Comparison of ENCODE assay signal across 3 cellular contexts in the genomic region with DNA sequence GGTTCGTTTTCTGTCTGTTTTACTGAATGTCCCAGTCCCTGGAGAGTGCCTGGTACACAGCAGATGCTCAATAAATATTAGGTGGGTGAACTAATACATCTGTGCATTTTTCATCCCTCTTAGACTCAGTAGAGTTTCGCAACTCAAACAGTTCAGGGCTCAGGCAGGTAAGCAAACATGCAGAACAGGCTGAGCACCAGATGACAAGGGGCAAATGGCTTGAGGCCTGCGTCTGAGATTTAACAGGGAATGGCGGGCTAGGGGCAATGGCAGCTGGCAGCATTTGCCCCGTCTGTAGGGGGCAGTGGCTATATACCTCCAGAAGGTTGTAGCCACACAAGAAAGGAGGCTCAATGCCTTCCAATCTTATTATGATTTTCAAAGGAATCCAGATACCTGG.
A peak's percentile ranks its signal among the peaks of the same experiment; 100 is the strongest.
TF ChIP-seq lines count a peak whose summit lies in the region.

No MANE protein-coding gene starts in this region.

TF ChIP-seq in GM23338, 12 proteins besides CTCF, POLR2A, EP300 and RAD21 (continues in another document):
- TF ChIP-seq ZNF331 (CRISPR knock-in tag; IDR thresholded peaks at IDR 0.05; ENCODE audit: low read depth) = no peak
- no peak for TF ChIP-seq CREB1 (CRISPR knock-in tag; IDR thresholded peaks at IDR 0.05; ENCODE audit: low read depth)
- TF ChIP-seq EZH2 (IDR thresholded peaks at IDR 0.05; ENCODE audit: low read depth, unreplicated experiment) = no peak
- no peak for TF ChIP-seq POLR2AphosphoS5 (IDR thresholded peaks at IDR 0.05; ENCODE audit: low read depth)
- TF ChIP-seq, protein P1, sequence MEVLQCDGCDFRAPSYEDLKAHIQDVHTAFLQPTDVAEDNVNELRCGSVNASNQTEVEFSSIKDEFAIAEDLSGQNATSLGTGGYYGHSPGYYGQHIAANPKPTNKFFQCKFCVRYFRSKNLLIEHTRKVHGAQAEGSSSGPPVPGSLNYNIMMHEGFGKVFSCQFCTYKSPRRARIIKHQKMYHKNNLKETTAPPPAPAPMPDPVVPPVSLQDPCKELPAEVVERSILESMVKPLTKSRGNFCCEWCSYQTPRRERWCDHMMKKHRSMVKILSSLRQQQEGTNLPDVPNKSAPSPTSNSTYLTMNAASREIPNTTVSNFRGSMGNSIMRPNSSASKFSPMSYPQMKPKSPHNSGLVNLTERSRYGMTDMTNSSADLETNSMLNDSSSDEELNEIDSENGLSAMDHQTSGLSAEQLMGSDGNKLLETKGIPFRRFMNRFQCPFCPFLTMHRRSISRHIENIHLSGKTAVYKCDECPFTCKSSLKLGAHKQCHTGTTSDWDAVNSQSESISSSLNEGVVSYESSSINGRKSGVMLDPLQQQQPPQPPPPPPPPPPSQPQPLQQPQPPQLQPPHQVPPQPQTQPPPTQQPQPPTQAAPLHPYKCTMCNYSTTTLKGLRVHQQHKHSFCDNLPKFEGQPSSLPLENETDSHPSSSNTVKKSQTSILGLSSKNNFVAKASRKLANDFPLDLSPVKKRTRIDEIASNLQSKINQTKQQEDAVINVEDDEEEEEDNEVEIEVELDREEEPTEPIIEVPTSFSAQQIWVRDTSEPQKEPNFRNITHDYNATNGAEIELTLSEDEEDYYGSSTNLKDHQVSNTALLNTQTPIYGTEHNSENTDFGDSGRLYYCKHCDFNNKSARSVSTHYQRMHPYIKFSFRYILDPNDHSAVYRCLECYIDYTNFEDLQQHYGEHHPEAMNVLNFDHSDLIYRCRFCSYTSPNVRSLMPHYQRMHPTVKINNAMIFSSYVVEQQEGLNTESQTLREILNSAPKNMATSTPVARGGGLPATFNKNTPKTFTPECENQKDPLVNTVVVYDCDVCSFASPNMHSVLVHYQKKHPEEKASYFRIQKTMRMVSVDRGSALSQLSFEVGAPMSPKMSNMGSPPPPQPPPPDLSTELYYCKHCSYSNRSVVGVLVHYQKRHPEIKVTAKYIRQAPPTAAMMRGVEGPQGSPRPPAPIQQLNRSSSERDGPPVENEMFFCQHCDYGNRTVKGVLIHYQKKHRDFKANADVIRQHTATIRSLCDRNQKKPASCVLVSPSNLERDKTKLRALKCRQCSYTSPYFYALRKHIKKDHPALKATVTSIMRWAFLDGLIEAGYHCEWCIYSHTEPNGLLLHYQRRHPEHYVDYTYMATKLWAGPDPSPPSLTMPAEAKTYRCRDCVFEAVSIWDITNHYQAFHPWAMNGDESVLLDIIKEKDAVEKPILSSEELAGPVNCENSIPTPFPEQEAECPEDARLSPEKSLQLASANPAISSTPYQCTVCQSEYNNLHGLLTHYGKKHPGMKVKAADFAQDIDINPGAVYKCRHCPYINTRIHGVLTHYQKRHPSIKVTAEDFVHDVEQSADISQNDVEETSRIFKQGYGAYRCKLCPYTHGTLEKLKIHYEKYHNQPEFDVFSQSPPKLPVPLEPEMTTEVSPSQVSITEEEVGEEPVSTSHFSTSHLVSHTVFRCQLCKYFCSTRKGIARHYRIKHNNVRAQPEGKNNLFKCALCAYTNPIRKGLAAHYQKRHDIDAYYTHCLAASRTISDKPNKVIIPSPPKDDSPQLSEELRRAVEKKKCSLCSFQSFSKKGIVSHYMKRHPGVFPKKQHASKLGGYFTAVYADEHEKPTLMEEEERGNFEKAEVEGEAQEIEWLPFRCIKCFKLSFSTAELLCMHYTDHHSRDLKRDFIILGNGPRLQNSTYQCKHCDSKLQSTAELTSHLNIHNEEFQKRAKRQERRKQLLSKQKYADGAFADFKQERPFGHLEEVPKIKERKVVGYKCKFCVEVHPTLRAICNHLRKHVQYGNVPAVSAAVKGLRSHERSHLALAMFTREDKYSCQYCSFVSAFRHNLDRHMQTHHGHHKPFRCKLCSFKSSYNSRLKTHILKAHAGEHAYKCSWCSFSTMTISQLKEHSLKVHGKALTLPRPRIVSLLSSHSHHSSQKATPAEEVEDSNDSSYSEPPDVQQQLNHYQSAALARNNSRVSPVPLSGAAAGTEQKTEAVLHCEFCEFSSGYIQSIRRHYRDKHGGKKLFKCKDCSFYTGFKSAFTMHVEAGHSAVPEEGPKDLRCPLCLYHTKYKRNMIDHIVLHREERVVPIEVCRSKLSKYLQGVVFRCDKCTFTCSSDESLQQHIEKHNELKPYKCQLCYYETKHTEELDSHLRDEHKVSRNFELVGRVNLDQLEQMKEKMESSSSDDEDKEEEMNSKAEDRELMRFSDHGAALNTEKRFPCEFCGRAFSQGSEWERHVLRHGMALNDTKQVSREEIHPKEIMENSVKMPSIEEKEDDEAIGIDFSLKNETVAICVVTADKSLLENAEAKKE (CRISPR knock-in tag; IDR thresholded peaks at IDR 0.05) = no peak
- TF ChIP-seq EZH2phosphoT487 (IDR thresholded peaks at IDR 0.05; ENCODE audit: unreplicated experiment) = no peak

TF ChIP-seq in K562, 482 proteins besides CTCF, POLR2A, EP300 and RAD21:
- TF ChIP-seq HDAC6 (IDR thresholded peaks at IDR 0.05; ENCODE audit: low read depth, low read length) (no peak), PATZ1 (CRISPR knock-in tag; IDR thresholded peaks at IDR 0.05; ENCODE audit: borderline replicate concordance) (no peak), CEBPB (tag; IDR thresholded peaks at IDR 0.05) (peak; percentile 57; the same call in 1 of the 2 replicates), KDM5B (IDR thresholded peaks at IDR 0.05; ENCODE audit: insufficient replicate concordance, low read depth, low read length) (no peak), E2F4 (CRISPR knock-in tag; IDR thresholded peaks at IDR 0.05; ENCODE audit: low read depth) (no peak), ZSCAN32 (CRISPR knock-in tag; IDR thresholded peaks at IDR 0.05) (no peak), EP400 (IDR thresholded peaks at IDR 0.05) (no peak), ZFPM2 (CRISPR knock-in tag; IDR thresholded peaks at IDR 0.05) (no peak)

TF ChIP-seq in HepG2, 621 proteins besides CTCF, POLR2A, EP300 and RAD21 (continues in another document):
- TF ChIP-seq SIX1 (CRISPR knock-in tag; IDR thresholded peaks at IDR 0.05; ENCODE audit: borderline replicate concordance) (no peak), ZNF24 (IDR thresholded peaks at IDR 0.05) (0 out of 2 replicates have a peak, but pooled peaks have one; percentile 29), HMG20B (CRISPR knock-in tag; conservative IDR thresholded peaks at IDR 0.05) (0 out of 2 replicates have a peak, but pooled peaks have one; percentile 23), ZMYM3 (CRISPR knock-in tag; IDR thresholded peaks at IDR 0.05) (peak; percentile 84), ARID4A (CRISPR knock-in tag; IDR thresholded peaks at IDR 0.05; ENCODE audit: borderline replicate concordance) (peak; percentile 20; the same call in 1 of the 2 replicates), ZNF292 (CRISPR knock-in tag; IDR thresholded peaks at IDR 0.05; ENCODE audit: borderline replicate concordance, low read depth) (peak; percentile 52; the same call in 1 of the 2 replicates), TFAP4 (IDR thresholded peaks at IDR 0.05; ENCODE audit: borderline replicate concordance, low read depth) (peak; percentile 33; the same call in 1 of the 2 replicates), BCL6 (CRISPR knock-in tag; IDR thresholded peaks at IDR 0.05) (peak; percentile 36), LCORL (IDR thresholded peaks at IDR 0.05) (no peak), LCORL (CRISPR knock-in tag; IDR thresholded peaks at IDR 0.05) (peak; percentile 59), SP5 (CRISPR knock-in tag; IDR thresholded peaks at IDR 0.05; ENCODE audit: borderline replicate concordance, low read depth) (no peak), NR2F6 (IDR thresholded peaks at IDR 0.05) (peak; percentile 30; the same call in 1 of the 2 replicates), NR2F6 (CRISPR knock-in tag; IDR thresholded peaks at IDR 0.05) (peak; percentile 32; the same call in 1 of the 2 replicates), THRA (CRISPR knock-in tag; IDR thresholded peaks at IDR 0.05; ENCODE audit: borderline replicate concordance) (0 out of 2 replicates have a peak, but pooled peaks have one; percentile 33), SOX5 (CRISPR knock-in tag; IDR thresholded peaks at IDR 0.05; ENCODE audit: borderline replicate concordance) (0 out of 2 replicates have a peak, but pooled peaks have one; percentile 19), SOX6 (IDR thresholded peaks at IDR 0.05) (no peak), SOX6 (CRISPR knock-in tag; IDR thresholded peaks at IDR 0.05) (peak; percentile 28; the same call in 1 of the 2 replicates), ZSCAN9 (CRISPR knock-in tag; IDR thresholded peaks at IDR 0.05; ENCODE audit: borderline replicate concordance) (peak; percentile 39; the same call in 1 of the 2 replicates), PHF21A (CRISPR knock-in tag; IDR thresholded peaks at IDR 0.05) (peak; percentile 42; the same call in 1 of the 2 replicates), IRF9 (CRISPR knock-in tag; IDR thresholded peaks at IDR 0.05; ENCODE audit: borderline replicate concordance) (0 out of 2 replicates have a peak, but pooled peaks have one; percentile 29), RARA (CRISPR knock-in tag; IDR thresholded peaks at IDR 0.05) (peak; percentile 29; the same call in 1 of the 2 replicates), HNF4A (CRISPR knock-in tag; IDR thresholded peaks at IDR 0.05) (peak; percentile 75), SAP130 (CRISPR knock-in tag; IDR thresholded peaks at IDR 0.05; ENCODE audit: low read depth) (peak; percentile 61), ZFY (CRISPR knock-in tag; IDR thresholded peaks at IDR 0.05) (peak; percentile 43; the same call in 1 of the 2 replicates), ZKSCAN8 (CRISPR knock-in tag; IDR thresholded peaks at IDR 0.05; ENCODE audit: borderline replicate concordance) (peak; percentile 95), ZNF775 (CRISPR knock-in tag; IDR thresholded peaks at IDR 0.05; ENCODE audit: borderline replicate concordance) (no peak), ZEB1 (IDR thresholded peaks at IDR 0.05; ENCODE audit: insufficient replicate concordance, low read depth) (peak; percentile 97), CEBPB (IDR thresholded peaks at IDR 0.05; ENCODE audit: borderline replicate concordance, low read depth, low read length) (peak; percentile 96)
- TF ChIP-seq, protein P2, sequence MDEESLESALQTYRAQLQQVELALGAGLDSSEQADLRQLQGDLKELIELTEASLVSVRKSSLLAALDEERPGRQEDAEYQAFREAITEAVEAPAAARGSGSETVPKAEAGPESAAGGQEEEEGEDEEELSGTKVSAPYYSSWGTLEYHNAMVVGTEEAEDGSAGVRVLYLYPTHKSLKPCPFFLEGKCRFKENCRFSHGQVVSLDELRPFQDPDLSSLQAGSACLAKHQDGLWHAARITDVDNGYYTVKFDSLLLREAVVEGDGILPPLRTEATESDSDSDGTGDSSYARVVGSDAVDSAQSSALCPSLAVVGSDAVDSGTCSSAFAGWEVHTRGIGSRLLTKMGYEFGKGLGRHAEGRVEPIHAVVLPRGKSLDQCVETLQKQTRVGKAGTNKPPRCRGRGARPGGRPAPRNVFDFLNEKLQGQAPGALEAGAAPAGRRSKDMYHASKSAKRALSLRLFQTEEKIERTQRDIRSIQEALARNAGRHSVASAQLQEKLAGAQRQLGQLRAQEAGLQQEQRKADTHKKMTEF (CRISPR knock-in tag; IDR thresholded peaks at IDR 0.05) = peak; percentile 37; the same call in 1 of the 2 replicates
